In the genomic region with DNA sequence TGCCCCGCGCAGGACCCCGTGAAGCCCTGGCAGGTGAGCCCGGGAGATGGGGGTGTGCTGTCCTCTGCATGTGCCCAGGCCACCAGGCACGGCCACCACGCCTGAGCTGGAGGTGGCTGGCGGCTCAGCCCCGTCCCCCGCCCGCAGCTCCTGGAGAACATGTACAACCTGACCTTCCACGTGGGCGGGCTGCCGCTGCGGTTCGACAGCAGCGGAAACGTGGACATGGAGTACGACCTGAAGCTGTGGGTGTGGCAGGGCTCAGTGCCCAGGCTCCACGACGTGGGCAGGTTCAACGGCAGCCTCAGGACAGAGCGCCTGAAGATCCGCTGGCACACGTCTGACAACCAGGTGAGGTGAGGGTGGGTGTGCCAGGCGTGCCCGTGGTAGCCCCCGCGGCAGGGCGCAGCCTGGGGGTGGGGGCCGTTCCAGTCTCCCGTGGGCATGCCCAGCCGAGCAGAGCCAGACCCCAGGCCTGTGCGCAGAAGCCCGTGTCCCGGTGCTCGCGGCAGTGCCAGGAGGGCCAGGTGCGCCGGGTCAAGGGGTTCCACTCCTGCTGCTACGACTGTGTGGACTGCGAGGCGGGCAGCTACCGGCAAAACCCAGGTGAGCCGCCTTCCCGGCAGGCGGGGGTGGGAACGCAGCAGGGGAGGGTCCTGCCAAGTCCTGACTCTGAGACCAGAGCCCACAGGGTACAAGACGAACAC, we compare ENCODE assay signal across 2 cellular contexts.
TF ChIP-seq lines count a peak whose summit lies in the region.

No MANE protein-coding gene starts in this region.

TF ChIP-seq in HCT116, 20 proteins besides CTCF, POLR2A, EP300 and RAD21:
- TF ChIP-seq SRF (IDR thresholded peaks at IDR 0.05; ENCODE audit: low read depth): no peak
- TF ChIP-seq CBX3 (IDR thresholded peaks at IDR 0.05; ENCODE audit: low read depth): no peak
- no peak for TF ChIP-seq YY1 (IDR thresholded peaks at IDR 0.05; ENCODE audit: extremely low read depth, insufficient replicate concordance, low read depth, low read length)
- TF ChIP-seq JUND (IDR thresholded peaks at IDR 0.05): no peak
- no peak for TF ChIP-seq CEBPB (IDR thresholded peaks at IDR 0.05; ENCODE audit: low read depth)
- no peak for TF ChIP-seq EZH2phosphoT487 (IDR thresholded peaks at IDR 0.05; ENCODE audit: borderline replicate concordance)
- TF ChIP-seq, protein P1, sequence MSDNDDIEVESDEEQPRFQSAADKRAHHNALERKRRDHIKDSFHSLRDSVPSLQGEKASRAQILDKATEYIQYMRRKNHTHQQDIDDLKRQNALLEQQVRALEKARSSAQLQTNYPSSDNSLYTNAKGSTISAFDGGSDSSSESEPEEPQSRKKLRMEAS (IDR thresholded peaks at IDR 0.05): peak; percentile 66
- TF ChIP-seq ZNF274 (IDR thresholded peaks at IDR 0.05; ENCODE audit: low read depth, low read length): no peak
- TF ChIP-seq ZFX (IDR thresholded peaks at IDR 0.05): no peak
- no peak for TF ChIP-seq SP1 (IDR thresholded peaks at IDR 0.05; ENCODE audit: low read depth)
- no peak for TF ChIP-seq FOSL1 (IDR thresholded peaks at IDR 0.05; ENCODE audit: low read depth)
- TF ChIP-seq, protein P2, sequence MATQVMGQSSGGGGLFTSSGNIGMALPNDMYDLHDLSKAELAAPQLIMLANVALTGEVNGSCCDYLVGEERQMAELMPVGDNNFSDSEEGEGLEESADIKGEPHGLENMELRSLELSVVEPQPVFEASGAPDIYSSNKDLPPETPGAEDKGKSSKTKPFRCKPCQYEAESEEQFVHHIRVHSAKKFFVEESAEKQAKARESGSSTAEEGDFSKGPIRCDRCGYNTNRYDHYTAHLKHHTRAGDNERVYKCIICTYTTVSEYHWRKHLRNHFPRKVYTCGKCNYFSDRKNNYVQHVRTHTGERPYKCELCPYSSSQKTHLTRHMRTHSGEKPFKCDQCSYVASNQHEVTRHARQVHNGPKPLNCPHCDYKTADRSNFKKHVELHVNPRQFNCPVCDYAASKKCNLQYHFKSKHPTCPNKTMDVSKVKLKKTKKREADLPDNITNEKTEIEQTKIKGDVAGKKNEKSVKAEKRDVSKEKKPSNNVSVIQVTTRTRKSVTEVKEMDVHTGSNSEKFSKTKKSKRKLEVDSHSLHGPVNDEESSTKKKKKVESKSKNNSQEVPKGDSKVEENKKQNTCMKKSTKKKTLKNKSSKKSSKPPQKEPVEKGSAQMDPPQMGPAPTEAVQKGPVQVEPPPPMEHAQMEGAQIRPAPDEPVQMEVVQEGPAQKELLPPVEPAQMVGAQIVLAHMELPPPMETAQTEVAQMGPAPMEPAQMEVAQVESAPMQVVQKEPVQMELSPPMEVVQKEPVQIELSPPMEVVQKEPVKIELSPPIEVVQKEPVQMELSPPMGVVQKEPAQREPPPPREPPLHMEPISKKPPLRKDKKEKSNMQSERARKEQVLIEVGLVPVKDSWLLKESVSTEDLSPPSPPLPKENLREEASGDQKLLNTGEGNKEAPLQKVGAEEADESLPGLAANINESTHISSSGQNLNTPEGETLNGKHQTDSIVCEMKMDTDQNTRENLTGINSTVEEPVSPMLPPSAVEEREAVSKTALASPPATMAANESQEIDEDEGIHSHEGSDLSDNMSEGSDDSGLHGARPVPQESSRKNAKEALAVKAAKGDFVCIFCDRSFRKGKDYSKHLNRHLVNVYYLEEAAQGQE (IDR thresholded peaks at IDR 0.05; ENCODE audit: low read depth): no peak
- peak; percentile 57 for TF ChIP-seq POLR2AphosphoS5 (IDR thresholded peaks at IDR 0.05; ENCODE audit: low read depth, low read length)
- no peak for TF ChIP-seq EZH2 (IDR thresholded peaks at IDR 0.05)
- TF ChIP-seq ELF1 (IDR thresholded peaks at IDR 0.05; ENCODE audit: borderline replicate concordance, low read depth): no peak
- TF ChIP-seq, protein P3, sequence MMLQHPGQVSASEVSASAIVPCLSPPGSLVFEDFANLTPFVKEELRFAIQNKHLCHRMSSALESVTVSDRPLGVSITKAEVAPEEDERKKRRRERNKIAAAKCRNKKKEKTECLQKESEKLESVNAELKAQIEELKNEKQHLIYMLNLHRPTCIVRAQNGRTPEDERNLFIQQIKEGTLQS (IDR thresholded peaks at IDR 0.05): no peak

TF ChIP-seq in GM12878, 131 proteins besides CTCF, POLR2A, EP300 and RAD21:
- TF ChIP-seq BCL11A (IDR thresholded peaks at IDR 0.05; ENCODE audit: low read depth, low read length): no peak
- no peak for TF ChIP-seq ZNF217 (IDR thresholded peaks at IDR 0.05)
- no peak for TF ChIP-seq MTA2 (IDR thresholded peaks at IDR 0.05; ENCODE audit: low read depth)
- TF ChIP-seq RUNX3 (IDR thresholded peaks at IDR 0.05; ENCODE audit: low read length): no peak
- no peak for TF ChIP-seq IKZF2 (IDR thresholded peaks at IDR 0.05)
- TF ChIP-seq, protein P4, sequence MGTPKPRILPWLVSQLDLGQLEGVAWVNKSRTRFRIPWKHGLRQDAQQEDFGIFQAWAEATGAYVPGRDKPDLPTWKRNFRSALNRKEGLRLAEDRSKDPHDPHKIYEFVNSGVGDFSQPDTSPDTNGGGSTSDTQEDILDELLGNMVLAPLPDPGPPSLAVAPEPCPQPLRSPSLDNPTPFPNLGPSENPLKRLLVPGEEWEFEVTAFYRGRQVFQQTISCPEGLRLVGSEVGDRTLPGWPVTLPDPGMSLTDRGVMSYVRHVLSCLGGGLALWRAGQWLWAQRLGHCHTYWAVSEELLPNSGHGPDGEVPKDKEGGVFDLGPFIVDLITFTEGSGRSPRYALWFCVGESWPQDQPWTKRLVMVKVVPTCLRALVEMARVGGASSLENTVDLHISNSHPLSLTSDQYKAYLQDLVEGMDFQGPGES (IDR thresholded peaks at IDR 0.05): no peak
